ENCODE assay signal across 8 cellular contexts in genomic region chr2:69789129-69789528, GRCh38. TPM values are rescaled to one million over a fixed set of nuclear protein-coding genes. Genes with fewer than 3 reads are reported as not detected.
DNase-seq lines count a peak whose midpoint lies in the region; ATAC-seq and TF ChIP-seq lines count a peak whose summit lies in the region.

No MANE protein-coding gene starts in this region.

- peaks cover 0 to 6% (median 0%) of the 10 kb centered on the region in 4 donors for H3K36me3 ChIP-seq in right lobe of liver

- H3K27ac ChIP-seq in right lobe of liver, result no peak overlapping the region

- H3K27me3 Mint-ChIP-seq in activated B cell treated with CpG ODN at 0.5 μM for 24 hours, result no peaks in the 10 kb centered on the region

- peak; percentile 65 for ATAC-seq in GM21515 (IDR thresholded peaks at IDR 0.05; ENCODE audit: unreplicated experiment)
- peak; percentile 26 for ATAC-seq in activated B cell treated with CpG ODN at 0.5 μM for 24 hours (ENCODE audit: low read depth)
- peak; percentile 19 to 50 (median 42) for ATAC-seq in right lobe of liver
- ATAC-seq in GM19035 (IDR thresholded peaks at IDR 0.05; ENCODE audit: unreplicated experiment), result no peak

- intact Hi-C loops in activated B cell treated with CpG ODN at 0.5 μM for 24 hours (cut with micrococcal nuclease), result loop anchor here (1.0 kb wide), 1 partner anchor 14 kb away; no protein-coding TSS in a partner anchor
- intact Hi-C loops in right lobe of liver (cut with DNase I), result no loop called here

- H3K4me3 ChIP-seq in AG09309 (ENCODE audit: control insufficient read depth, low read depth, low read length) (no peak overlapping the region), right lobe of liver (no peak overlapping the region)

- CTCF ChIA-PET in activated B cell treated with CpG ODN at 0.5 μM for 24 hours (lab: Charles Lee), result interaction anchor here (1.7 to 2.7 kb wide), 3 partner anchors 27 to 64 kb away, joined by 4 to 17 read pairs (median 13); no protein-coding TSS in a partner anchor

- peaks cover 41% of the 10 kb centered on the region for H3K4me1 Mint-ChIP-seq in activated B cell treated with CpG ODN at 0.5 μM for 24 hours

- no peaks in the 10 kb centered on the region for H3K27me3 ChIP-seq in right lobe of liver

- TF ChIP-seq CTCF in AG09309 (IDR thresholded peaks at IDR 0.05; ENCODE audit: control insufficient read depth, insufficient read depth, low read depth, low read length, missing control alignments) (no peak), activated B cell treated with CpG ODN at 0.5 μM for 24 hours (IDR thresholded peaks at IDR 0.05) (no peak), right lobe of liver (IDR thresholded peaks at IDR 0.05) (no peak)

- DNase-seq in AG09309 (ENCODE audit: low read depth), result peak; percentile 79
- no peak for DNase-seq in activated B cell treated with CpG ODN at 0.5 μM for 24 hours
- DNase-seq in right lobe of liver, result peak in 1 of 3 donors; percentile 40
- DNase-seq in NCI-H510A (lab: John Stamatoyannopoulos, UW), result no peak
- DNase-seq in SW 1271 (lab: John Stamatoyannopoulos, UW), result no peak
- DNase-seq in globus pallidus (ENCODE audit: low spot score), result no peak

- WGBS in right lobe of liver (ENCODE audit: insufficient coverage, low coverage, low lambda C conversion rate, missing lambda C conversion rate), result 69% methylated on average over 4 of the region's 5 CpGs

- no peak for TF ChIP-seq POLR2A in right lobe of liver (IDR thresholded peaks at IDR 0.05)

- H3K9me3 ChIP-seq in right lobe of liver, result no peaks in the 10 kb centered on the region

- peak overlapping the region; percentile 21 for H3K4me3 Mint-ChIP-seq in activated B cell treated with CpG ODN at 0.5 μM for 24 hours

- H3K36me3 Mint-ChIP-seq in activated B cell treated with CpG ODN at 0.5 μM for 24 hours (ENCODE audit: low read depth), result peaks cover 6% of the 10 kb centered on the region

- peak overlapping the region; percentile 37 for H3K27ac Mint-ChIP-seq in activated B cell treated with CpG ODN at 0.5 μM for 24 hours

- no peaks in the 10 kb centered on the region for H3K9me3 Mint-ChIP-seq in activated B cell treated with CpG ODN at 0.5 μM for 24 hours

- POLR2A ChIA-PET in activated B cell treated with CpG ODN at 0.5 μM for 24 hours (lab: Charles Lee), result interaction anchor here (0.6 to 2.1 kb wide), 3 partner anchors 10 to 32 kb away, joined by 4 to 12 read pairs (median 8); no protein-coding TSS in a partner anchor

- H3K4me1 ChIP-seq in right lobe of liver, result peaks cover 0 to 42% (median 11%) of the 10 kb centered on the region in 4 donors

RNA-seq across cellular contexts. Expression of gene GMCL1, which starts 40.3 kb away (rescaled TPM):
- total RNA-seq in activated B cell treated with CpG ODN at 0.5 μM for 24 hours, result 8.0 and 13.0 TPM in 2 replicates
- total RNA-seq in right lobe of liver, result 10 to 100 TPM in 2 of 6 experiments, 1 to 10 TPM in 4; 5.8 to 11.4 (median 6.8) TPM

RNA-seq across cellular contexts. Expression of gene ANXA4, which starts 47.2 kb away (rescaled TPM):
- total RNA-seq in activated B cell treated with CpG ODN at 0.5 μM for 24 hours (32.0 and 35.4 TPM in 2 replicates), right lobe of liver (100 to 1,000 TPM in 3 of 6 experiments, 10 to 100 TPM in 3; 53.5 to 173 (median 92.1) TPM)
